Comparison of ENCODE assay signal across 26 cellular contexts in genomic region chr17:2751482-2751881, GRCh38. TPM values are rescaled to one million over a fixed set of nuclear protein-coding genes. Genes with fewer than 3 reads are reported as not detected.
DNase-seq lines count a peak whose midpoint lies in the region; ATAC-seq, FAIRE-seq and TF ChIP-seq lines count a peak whose summit lies in the region.
"Had no signal": no experiment of that assay in that cellular context is flagged by ENCODE, and none has a peak within 500 bp of the region (broad histone marks: within the 10 kb centered on the region; RNA-seq: fewer than 3 reads in every experiment).

No MANE protein-coding gene starts in this region.

- peaks cover 3% of the 10 kb centered on the region for H3K4me1 Mint-ChIP-seq in neural progenitor cell
- H3K4me1 Mint-ChIP-seq in activated CD4-positive, alpha-beta T cell treated with anti-CD3 and anti-CD28 coated beads, Interleukin-2, amount 10 ng/mL, durations not matched to agents 24 days and 14 days: peaks cover 2% of the 10 kb centered on the region

- H3K27me3 Mint-ChIP-seq in neural progenitor cell (ENCODE audit: insufficient read depth, low read depth): peaks cover 54% of the 10 kb centered on the region
- peaks cover 49% of the 10 kb centered on the region for H3K27me3 Mint-ChIP-seq in activated CD4-positive, alpha-beta T cell treated with anti-CD3 and anti-CD28 coated beads, Interleukin-2, amount 10 ng/mL, durations not matched to agents 24 days and 14 days

- H3K27ac ChIP-seq in A549: no peak overlapping the region
- H3K27ac ChIP-seq in PC-3 (ENCODE audit: low read length): no peak overlapping the region
- no peak overlapping the region for H3K27ac ChIP-seq in H1 (ENCODE audit: low read depth, low read length)
- H3K27ac ChIP-seq in neural progenitor cell: no peak overlapping the region
- H3K27ac ChIP-seq: Peyer's patch, SK-N-MC had no signal

- no peak for TF ChIP-seq EP300 in A549 (IDR thresholded peaks at IDR 0.05)
- TF ChIP-seq EP300 in H1 (IDR thresholded peaks at IDR 0.05; ENCODE audit: borderline replicate concordance in 1 of 2, low read depth in 2 of 2, low read length in 2 of 2): no peak

- no peak overlapping the region for H4K5ac ChIP-seq in H1 (ENCODE audit: insufficient read length, low read depth, low read length)

- H2BK120ac ChIP-seq in H1 (replicated peaks; ENCODE audit: low read depth, low read length): peak overlapping the region; percentile 52

- intact Hi-C loops in PC-3 (cut with micrococcal nuclease): no loop called here
- intact Hi-C loops in activated CD4-positive, alpha-beta T cell treated with anti-CD3 and anti-CD28 coated beads, Interleukin-2, amount 10 ng/mL, durations not matched to agents 24 days and 14 days (cut with micrococcal nuclease): no loop called here

- no peak overlapping the region for H4K8ac ChIP-seq in H1 (ENCODE audit: extremely low read depth, insufficient read depth, low read length)

- TF ChIP-seq RAD21 in A549 (conservative IDR thresholded peaks at IDR 0.05 in 1 of 2, IDR thresholded peaks at IDR 0.05 in 1 of 2) (no peak), H1 (IDR thresholded peaks at IDR 0.05 in 1 of 2, conservative IDR thresholded peaks at IDR 0.05 in 1 of 2; ENCODE audit: low read depth in 2 of 2, low read length in 2 of 2) (no peak)

- no peak overlapping the region; the same call in 1 of the 2 replicates for H2BK15ac ChIP-seq in H1 (ENCODE audit: low read length)

- no peaks in the 10 kb centered on the region for H4K20me1 ChIP-seq in PC-3 (ENCODE audit: low read length)
- peaks cover 0 to 3% of the 10 kb centered on the region in 2 experiments for H4K20me1 ChIP-seq in H1 (replicated peaks in 1 of 2; ENCODE audit: control insufficient read depth in 1 of 2, insufficient read depth in 2 of 2, low read length in 2 of 2)
- peaks cover 32% of the 10 kb centered on the region for H4K20me1 ChIP-seq in neural progenitor cell (ENCODE audit: low read depth)

- H3K27me3 ChIP-seq in PC-3 (ENCODE audit: low read length) (peaks cover 7% of the 10 kb centered on the region), H1 (replicated peaks in 1 of 4; ENCODE audit: control insufficient read depth in 3 of 4, extremely low read depth in 1 of 4, insufficient read depth in 3 of 4, low read length in 3 of 4) (peaks cover 0 to 4% (median 3%) of the 10 kb centered on the region in 4 experiments; a peak in 4 of 7 replicates), neural progenitor cell (peaks cover 84% of the 10 kb centered on the region)

- no peak overlapping the region for H3K4me3 ChIP-seq in A549
- H3K4me3 ChIP-seq in PC-3 (ENCODE audit: low read length): no peak overlapping the region
- no peak overlapping the region for H3K4me3 ChIP-seq in H1 (ENCODE audit: extremely low read depth in 1 of 4, insufficient read depth in 2 of 4, low read depth in 3 of 4, low read length in 4 of 4)
- H3K4me3 ChIP-seq in neural progenitor cell: no peak overlapping the region
- H3K4me3 ChIP-seq: HAP-1, Peyer's patch, SK-N-MC had no signal

- H3F3A ChIP-seq in PC-3 (ENCODE audit: low read length, unreplicated experiment) (no peaks in the 10 kb centered on the region), neural progenitor cell (ENCODE audit: low read depth) (peaks cover 29% of the 10 kb centered on the region)

- H3K4me2 ChIP-seq in A549 (no peak overlapping the region), PC-3 (ENCODE audit: low read length) (no peak overlapping the region), H1 (ENCODE audit: insufficient read depth in 1 of 2, low read depth in 2 of 2, low read length in 2 of 2) (peak overlapping the region in 1 of 2 experiments; percentile 4; a peak in 2 of 4 replicates), neural progenitor cell (no peak overlapping the region)

- TF ChIP-seq CTCF in A549 (IDR thresholded peaks at IDR 0.05) (0 out of 3 replicates have a peak, but pooled peaks have one; percentile 10), PC-3 (conservative IDR thresholded peaks at IDR 0.05; ENCODE audit: low read depth, low read length) (0 out of 2 replicates have a peak, but pooled peaks have one; percentile 12), H1 (IDR thresholded peaks at IDR 0.05; ENCODE audit: control extremely low read depth in 1 of 3, insufficient read depth in 1 of 3, low read depth in 1 of 3, low read length in 3 of 3) (peak in 1 of 3 experiments; percentile 8; a peak in 1 of 4 replicates), neural progenitor cell (IDR thresholded peaks at IDR 0.05) (peak; percentile 15)

- WGBS in A549 (ENCODE audit: missing lambda C conversion rate): 84% methylated on average over 2 of the region's 2 CpGs
- 80% methylated on average over 2 of the region's 2 CpGs; no CpG with 5 or more reads in 1 of the 2 experiments for WGBS in H1 (ENCODE audit: extremely low coverage in 1 of 2, insufficient coverage in 1 of 2, insufficient read length in 1 of 2, insufficient replicate concordance in 2 of 2, low coverage in 1 of 2, low lambda C conversion rate in 2 of 2, missing lambda C conversion rate in 1 of 2), 2 experiments

- peaks cover 16% of the 10 kb centered on the region for H3K4me1 ChIP-seq in A549
- H3K4me1 ChIP-seq in PC-3 (ENCODE audit: insufficient read depth, low read length): no peaks in the 10 kb centered on the region
- peaks cover 2 to 13% (median 4%) of the 10 kb centered on the region in 4 experiments; a peak in 6 of 7 replicates for H3K4me1 ChIP-seq in H1 (replicated peaks in 1 of 4; ENCODE audit: control insufficient read depth in 3 of 4, insufficient read depth in 4 of 4, low read length in 3 of 4)
- no peaks in the 10 kb centered on the region for H3K4me1 ChIP-seq in neural progenitor cell
- H3K4me1 ChIP-seq: HAP-1 had no signal

- H4K91ac ChIP-seq in H1 (replicated peaks; ENCODE audit: insufficient read length, low read length): no peak overlapping the region

- H3K23me2 ChIP-seq in H1 (ENCODE audit: low read depth, low read length): peaks cover 7% of the 10 kb centered on the region; the same call in 1 of the 2 replicates

- H3K36me3 ChIP-seq in PC-3 (ENCODE audit: low read depth, low read length) (no peaks in the 10 kb centered on the region), H1 (ENCODE audit: control insufficient read depth in 2 of 4, insufficient read depth in 4 of 4, low read length in 3 of 4) (no peaks in the 10 kb centered on the region), neural progenitor cell (no peaks in the 10 kb centered on the region)
- H3K36me3 ChIP-seq: HAP-1, Peyer's patch had no signal

- H3K9me2 ChIP-seq in PC-3 (replicated peaks; ENCODE audit: low read length): no peaks in the 10 kb centered on the region

- TF ChIP-seq POLR2A in A549 (IDR thresholded peaks at IDR 0.05; ENCODE audit: low read length) (no peak), H1 (IDR thresholded peaks at IDR 0.05; ENCODE audit: control extremely low read depth in 1 of 2, low read depth in 2 of 2, low read length in 2 of 2) (no peak)

- no peak for FAIRE-seq in A549 (lab: Jason Lieb, UNC)
- FAIRE-seq in H1 (lab: Jason Lieb, UNC): peak; percentile 28
- FAIRE-seq: GM12892, GM19239 had no signal

- peak in 1 of 2 experiments; percentile 34 for DNase-seq in A549 (ENCODE audit: low read depth in 1 of 2, low spot score in 1 of 2)
- DNase-seq in PC-3: no peak
- DNase-seq in H1 (ENCODE audit: low read depth in 1 of 2, low spot score in 2 of 2): no peak
- DNase-seq in neural progenitor cell (ENCODE audit: low spot score): peak; percentile 50
- no peak for DNase-seq in activated CD8-positive, alpha-beta memory T cell treated with anti-CD3 and anti-CD28 coated beads, Interleukin-2, amount 50 U/mL, for 48 hours
- no peak for DNase-seq in activated CD4-positive, alpha-beta T cell treated with anti-CD3 and anti-CD28 coated beads, Interleukin-2, amount 10 ng/mL, durations not matched to agents 24 days and 14 days
- no peak for DNase-seq in activated gamma-delta T cell treated with Interleukin-2 at 50 U/mL for 16 hours
- DNase-seq: 8988T, DMS153, DND-41, KBM-7, MM.1S, NCI-H1092, NCI-H1417 treated with DMSO at 0.1 percent for 48 hours, NCI-H1694 treated with DMSO at 0.1 percent for 48 hours, NCI-H2081, NCI-H2171, NCI-H226, NCI-H510A, NCI-H69, Peyer's patch, SHP77 treated with DMSO at 0.1 percent for 48 hours had no signal

- POLR2A ChIA-PET in A549 (lab: Yijun Ruan, JAX): no interaction called here
- POLR2A ChIA-PET in PC-3 (lab: Charles Lee; ENCODE audit: unreplicated experiment): no interaction called here
- POLR2A ChIA-PET in H1 (lab: Charles Lee; ENCODE audit: partially characterized antibody): interaction anchor here (0.6 to 1.1 kb wide), 4 partner anchors 21 to 1355 kb away, joined by 3 to 4 read pairs (median 3); no protein-coding TSS in a partner anchor

- no peaks in the 10 kb centered on the region for H3K36me3 Mint-ChIP-seq in neural progenitor cell
- H3K36me3 Mint-ChIP-seq in activated CD4-positive, alpha-beta T cell treated with anti-CD3 and anti-CD28 coated beads, Interleukin-2, amount 10 ng/mL, durations not matched to agents 24 days and 14 days (ENCODE audit: low read depth): no peaks in the 10 kb centered on the region

- H3K79me2 ChIP-seq in PC-3 (ENCODE audit: low read length): no peaks in the 10 kb centered on the region
- H3K79me2 ChIP-seq in H1 (ENCODE audit: control insufficient read depth in 1 of 2, insufficient read depth in 2 of 2, low read length in 2 of 2): 0 out of 4 replicates have a peak, but pooled peaks cover 0 to 3% of the 10 kb centered on the region in 2 experiments
- no peaks in the 10 kb centered on the region for H3K79me2 ChIP-seq in neural progenitor cell (ENCODE audit: low read depth)

- peak in 1 of 2 experiments; percentile 8; a peak in 1 of 6 replicates for ATAC-seq in A549
- ATAC-seq in PC-3: no peak

- no peak overlapping the region for H3K4ac ChIP-seq in H1 (replicated peaks; ENCODE audit: insufficient read length, low read depth, low read length)

- no peak overlapping the region for H2AK5ac ChIP-seq in H1 (ENCODE audit: low read depth, low read length)

- no peak overlapping the region for H2BK5ac ChIP-seq in H1 (ENCODE audit: low read depth, low read length)

- H2AFZ ChIP-seq in PC-3 (ENCODE audit: low read length) (no peak overlapping the region), H1 (ENCODE audit: low read length) (no peak overlapping the region), neural progenitor cell (replicated peaks) (no peak overlapping the region)

- no peak overlapping the region for H3K4me3 Mint-ChIP-seq in neural progenitor cell
- no peak overlapping the region for H3K4me3 Mint-ChIP-seq in activated CD4-positive, alpha-beta T cell treated with anti-CD3 and anti-CD28 coated beads, Interleukin-2, amount 10 ng/mL, durations not matched to agents 24 days and 14 days

- H3K9ac ChIP-seq in PC-3 (ENCODE audit: low read length): no peak overlapping the region
- H3K9ac ChIP-seq in H1 (replicated peaks in 1 of 4; ENCODE audit: extremely low read depth in 1 of 4, low read depth in 3 of 4, low read length in 3 of 4): no peak overlapping the region
- H3K9ac ChIP-seq in neural progenitor cell: no peak overlapping the region

- H3K79me1 ChIP-seq in H1 (ENCODE audit: low read depth, low read length): no peaks in the 10 kb centered on the region

- H3K56ac ChIP-seq in H1 (replicated peaks; ENCODE audit: insufficient read length, low read depth, low read length): no peak overlapping the region

- H3K9me3 Mint-ChIP-seq in neural progenitor cell: no peaks in the 10 kb centered on the region
- no peaks in the 10 kb centered on the region for H3K9me3 Mint-ChIP-seq in activated CD4-positive, alpha-beta T cell treated with anti-CD3 and anti-CD28 coated beads, Interleukin-2, amount 10 ng/mL, durations not matched to agents 24 days and 14 days

- CTCF ChIA-PET in A549 (lab: Yijun Ruan, JAX) (interaction anchor here (1.0 to 2.8 kb wide), 2 partner anchors 27 to 35 kb away, joined by 4 to 16 read pairs; no protein-coding TSS in a partner anchor), PC-3 (lab: Charles Lee) (no interaction called here), H1 (lab: Charles Lee; ENCODE audit: partially characterized antibody) (interaction anchor here (0.6 to 1.6 kb wide), 8 partner anchors 18 to 903 kb away, joined by 3 to 6 read pairs (median 3); no protein-coding TSS in a partner anchor)

- H3K18ac ChIP-seq in H1 (ENCODE audit: extremely low read depth, low read length): no peak overlapping the region

- no peak overlapping the region for H3K14ac ChIP-seq in H1 (ENCODE audit: insufficient read length)

- H2BK20ac ChIP-seq in H1 (ENCODE audit: low read length): no peak overlapping the region

- H3K27ac Mint-ChIP-seq in neural progenitor cell: no peak overlapping the region
- H3K27ac Mint-ChIP-seq in activated CD4-positive, alpha-beta T cell treated with anti-CD3 and anti-CD28 coated beads, Interleukin-2, amount 10 ng/mL, durations not matched to agents 24 days and 14 days: no peak overlapping the region

- H3K9me3 ChIP-seq in A549: no peaks in the 10 kb centered on the region
- H3K9me3 ChIP-seq in PC-3 (ENCODE audit: low read length): no peaks in the 10 kb centered on the region
- no peaks in the 10 kb centered on the region for H3K9me3 ChIP-seq in H1 (ENCODE audit: insufficient read depth in 2 of 2, low read depth in 1 of 2, low read length in 1 of 2)
- no peaks in the 10 kb centered on the region for H3K9me3 ChIP-seq in neural progenitor cell (ENCODE audit: low read depth)
- H3K9me3 ChIP-seq: HAP-1, Peyer's patch had no signal

- H2BK12ac ChIP-seq in H1 (ENCODE audit: low read depth, low read length): peak overlapping the region; percentile 33; the same call in 1 of the 2 replicates

- BruUV-seq in PC-3 (replicated peaks; lab: Mats Ljungman, UMichigan): no TSS peak

- no peak overlapping the region for H3K23ac ChIP-seq in H1 (ENCODE audit: insufficient read length)

RNA-seq across cellular contexts. Expression of gene CCDC92B, which starts 2.0 kb away (rescaled TPM):
- polyA plus RNA-seq in A549 (2011; rRNA removed): 0.05 and 0.07 TPM in 2 replicates
- 0.11 and 0.16 TPM in 2 replicates for polyA plus RNA-seq in A549 (2012; cell fraction: cytosol; rRNA removed)
- 0.28 and 0.36 TPM in 2 replicates for polyA plus RNA-seq in A549 (2012; cell fraction: nucleus; rRNA removed)
- polyA plus RNA-seq in A549 (2017; fragmentation: RNase III; extraction: RNeasy Plus Mini Kit Qiagen cat#74134 plus additional on column Dnase treatment): 0.08 to 0.12 TPM (median 0.10 TPM) in 3 replicates
- polyA minus RNA-seq in A549 (2011; rRNA and poly(A)+ RNA removed): 0.10 and 0.12 TPM in 2 replicates
- not detected in 2 replicates for total RNA-seq in PC-3 (2014; rRNA removed)
- 11.9 and 12.1 TPM in 2 replicates for total RNA-seq in H1 (2021; fragmentation: NEBNext Ultra II Directional; extraction: Animal tissue kit (Norgen Biotek cat#: 25700))
- polyA plus RNA-seq in H1 (2011; rRNA removed): 5.5 and 9.0 TPM in 2 replicates
- polyA plus RNA-seq in H1 (2011; cell fraction: cytosol; rRNA removed): 5.5 TPM
- polyA plus RNA-seq in H1 (2011; cell fraction: nucleus; rRNA removed): 11.0 TPM
- 9.2 to 11.7 TPM (median 11.1 TPM) in 4 replicates for polyA plus RNA-seq in H1 (2012, experiment 1 of 2)
- 12.5 TPM for polyA plus RNA-seq in H1 (2012, experiment 2 of 2)
- polyA plus RNA-seq in H1 (2013, experiment 1 of 2): 8.5 TPM
- 8.3 TPM for polyA plus RNA-seq in H1 (2013, experiment 2 of 2)
- polyA minus RNA-seq in H1 (2011; rRNA and poly(A)+ RNA removed): 4.7 and 10.4 TPM in 2 replicates
- 6.5 TPM for polyA minus RNA-seq in H1 (2011; cell fraction: cytosol; rRNA and poly(A)+ RNA removed)
- 4.9 TPM for polyA minus RNA-seq in H1 (2011; cell fraction: nucleus; rRNA and poly(A)+ RNA removed)
- 0.17 and 0.77 TPM in 2 replicates for total RNA-seq in neural progenitor cell (ENCODE audit: low replicate concordance)
- total RNA-seq in activated CD4-positive, alpha-beta T cell treated with anti-CD3 and anti-CD28 coated beads, Interleukin-2, amount 10 ng/mL, durations not matched to agents 24 days and 14 days: 0.14 TPM in 2 replicates

RNA-seq across cellular contexts. Expression of gene CLUH, which starts 39.9 kb away (rescaled TPM):
- 23.5 and 23.6 TPM in 2 replicates for polyA plus RNA-seq in A549 (2011; rRNA removed)
- polyA plus RNA-seq in A549 (2012; cell fraction: cytosol; rRNA removed): 105 and 145 TPM in 2 replicates
- 466 and 990 TPM in 2 replicates for polyA plus RNA-seq in A549 (2012; cell fraction: nucleus; rRNA removed)
- polyA plus RNA-seq in A549 (2017; fragmentation: RNase III; extraction: RNeasy Plus Mini Kit Qiagen cat#74134 plus additional on column Dnase treatment): 87.8 to 98.8 TPM (median 93.1 TPM) in 3 replicates
- polyA minus RNA-seq in A549 (2011; rRNA and poly(A)+ RNA removed): 18.8 and 35.7 TPM in 2 replicates
- 108 and 148 TPM in 2 replicates for total RNA-seq in PC-3 (2014; rRNA removed)
- total RNA-seq in H1 (2021; fragmentation: NEBNext Ultra II Directional; extraction: Animal tissue kit (Norgen Biotek cat#: 25700)): 93.6 and 98.6 TPM in 2 replicates
- polyA plus RNA-seq in H1 (2011; rRNA removed): 33.6 and 46.8 TPM in 2 replicates
- 32.3 TPM for polyA plus RNA-seq in H1 (2011; cell fraction: cytosol; rRNA removed)
- polyA plus RNA-seq in H1 (2011; cell fraction: nucleus; rRNA removed): 142 TPM
- 64.3 to 76.7 TPM (median 69.8 TPM) in 4 replicates for polyA plus RNA-seq in H1 (2012, experiment 1 of 2)
- 44.8 TPM for polyA plus RNA-seq in H1 (2012, experiment 2 of 2)
- 45.6 TPM for polyA plus RNA-seq in H1 (2013, experiment 1 of 2)
- 39.5 TPM for polyA plus RNA-seq in H1 (2013, experiment 2 of 2)
- polyA minus RNA-seq in H1 (2011; rRNA and poly(A)+ RNA removed): 24.7 and 34.6 TPM in 2 replicates
- polyA minus RNA-seq in H1 (2011; cell fraction: cytosol; rRNA and poly(A)+ RNA removed): 32.9 TPM
- polyA minus RNA-seq in H1 (2011; cell fraction: nucleus; rRNA and poly(A)+ RNA removed): 44.5 TPM
- total RNA-seq in neural progenitor cell (ENCODE audit: low replicate concordance): 6.8 and 25.3 TPM in 2 replicates
- 178 and 193 TPM in 2 replicates for total RNA-seq in activated CD4-positive, alpha-beta T cell treated with anti-CD3 and anti-CD28 coated beads, Interleukin-2, amount 10 ng/mL, durations not matched to agents 24 days and 14 days

RNA-seq across cellular contexts. Expression of gene RAP1GAP2, which starts 44.8 kb away (rescaled TPM):
- polyA plus RNA-seq in A549 (2011; rRNA removed) (20.8 and 26.0 TPM in 2 replicates), A549 (2017; fragmentation: RNase III; extraction: RNeasy Plus Mini Kit Qiagen cat#74134 plus additional on column Dnase treatment) (7.0 to 10.4 TPM (median 8.3 TPM) in 3 replicates), H1 (2011; rRNA removed) (24.0 and 28.9 TPM in 2 replicates)
- 11.1 and 14.6 TPM in 2 replicates for polyA plus RNA-seq in A549 (2012; cell fraction: cytosol; rRNA removed)
- polyA plus RNA-seq in A549 (2012; cell fraction: nucleus; rRNA removed): 48.9 and 50.0 TPM in 2 replicates
- 25.0 and 25.4 TPM in 2 replicates for polyA minus RNA-seq in A549 (2011; rRNA and poly(A)+ RNA removed)
- total RNA-seq in PC-3 (2014; rRNA removed) (14.5 and 26.0 TPM in 2 replicates), neural progenitor cell (ENCODE audit: low replicate concordance) (3.8 and 4.1 TPM in 2 replicates)
- 63.4 and 63.8 TPM in 2 replicates for total RNA-seq in H1 (2021; fragmentation: NEBNext Ultra II Directional; extraction: Animal tissue kit (Norgen Biotek cat#: 25700))
- 25.1 TPM for polyA plus RNA-seq in H1 (2011; cell fraction: cytosol; rRNA removed)
- 165 TPM for polyA plus RNA-seq in H1 (2011; cell fraction: nucleus; rRNA removed)
- polyA plus RNA-seq in H1 (2012, experiment 1 of 2): 26.1 to 39.5 TPM (median 30.8 TPM) in 4 replicates
- polyA plus RNA-seq in H1 (2012, experiment 2 of 2): 16.1 TPM
- polyA plus RNA-seq in H1 (2013, experiment 1 of 2): 22.5 TPM
- polyA plus RNA-seq in H1 (2013, experiment 2 of 2): 22.8 TPM
- 27.1 and 37.8 TPM in 2 replicates for polyA minus RNA-seq in H1 (2011; rRNA and poly(A)+ RNA removed)
- 18.9 TPM for polyA minus RNA-seq in H1 (2011; cell fraction: cytosol; rRNA and poly(A)+ RNA removed)
- polyA minus RNA-seq in H1 (2011; cell fraction: nucleus; rRNA and poly(A)+ RNA removed): 28.5 TPM
- total RNA-seq in activated CD4-positive, alpha-beta T cell treated with anti-CD3 and anti-CD28 coated beads, Interleukin-2, amount 10 ng/mL, durations not matched to agents 24 days and 14 days: 0.79 and 1.5 TPM in 2 replicates
